10 cellular contexts compared by ENCODE assay signal in genomic region chr12:45232146-45232731, GRCh38. TPM values are rescaled to one million over a fixed set of nuclear protein-coding genes. Genes with fewer than 3 reads are reported as not detected.
DNase-seq lines count a peak whose midpoint lies in the region; ATAC-seq, FAIRE-seq and TF ChIP-seq lines count a peak whose summit lies in the region.
"Had no signal": no experiment of that assay in that cellular context is flagged by ENCODE, and none has a peak within 500 bp of the region (broad histone marks: within the 10 kb centered on the region; RNA-seq: fewer than 3 reads in every experiment).

No MANE protein-coding gene starts in this region.

- H3K27ac Mint-ChIP-seq in Caco-2 (ENCODE audit: unreplicated experiment) (peak overlapping the region; percentile 77), endodermal cell (peak overlapping the region; percentile 72)

- H3K9ac ChIP-seq in endodermal cell (ENCODE audit: extremely low read depth, low read length, poor library complexity, severe bottlenecking), result no peak overlapping the region

- TF ChIP-seq CTCF in Caco-2 (IDR thresholded peaks at IDR 0.05; ENCODE audit: insufficient read depth in 1 of 2, low read depth in 1 of 2, low read length in 1 of 2, severe bottlenecking in 1 of 2, unreplicated experiment in 1 of 2) (no peak), endodermal cell (conservative IDR thresholded peaks at IDR 0.05) (no peak), pancreas (IDR thresholded peaks at IDR 0.05) (no peak)

- no peaks in the 10 kb centered on the region; the same call in 1 of the 2 replicates for H3K36me3 ChIP-seq in Caco-2 (ENCODE audit: control insufficient read depth, insufficient read depth, low read length)
- peaks cover 12% of the 10 kb centered on the region for H3K36me3 ChIP-seq in endodermal cell (ENCODE audit: control insufficient read depth, insufficient read depth, low read length)
- H3K36me3 ChIP-seq in pancreas, result no peaks in the 10 kb centered on the region
- H3K36me3 ChIP-seq: HAP-1 had no signal

- H3K27me3 ChIP-seq in Caco-2 (replicated peaks; ENCODE audit: control insufficient read depth, insufficient read depth, low read length) (no peaks in the 10 kb centered on the region), endodermal cell (ENCODE audit: control insufficient read depth, insufficient read depth, low read length, poor library complexity, severe bottlenecking) (no peaks in the 10 kb centered on the region), pancreas (no peaks in the 10 kb centered on the region)

- H3K36me3 Mint-ChIP-seq in Caco-2 (ENCODE audit: insufficient read depth, unreplicated experiment) (peaks cover 52% of the 10 kb centered on the region), endodermal cell (ENCODE audit: low read depth) (peaks cover 18% of the 10 kb centered on the region)

- H3K4me1 ChIP-seq in Caco-2 (peaks cover 59% of the 10 kb centered on the region), endodermal cell (ENCODE audit: control insufficient read depth, insufficient read depth, low read length) (peaks cover 14% of the 10 kb centered on the region), pancreas (peaks cover 36 to 46% (median 45%) of the 10 kb centered on the region in 3 donors)

- H3K4me3 ChIP-seq in Caco-2 (ENCODE audit: low read depth, low read length) (no peak overlapping the region), endodermal cell (ENCODE audit: low read length) (no peak overlapping the region), pancreas (peak overlapping the region in 1 of 4 donors; percentile 1)
- H3K4me3 ChIP-seq: HAP-1 had no signal

- FAIRE-seq in pancreas (lab: Jason Lieb, UNC), result no peak

- ATAC-seq in pancreas, result peak; percentile 4 to 57 (median 43)
- no peak for ATAC-seq in GM21367 (IDR thresholded peaks at IDR 0.05; ENCODE audit: unreplicated experiment)
- no peak for ATAC-seq in HG03095 (IDR thresholded peaks at IDR 0.05; ENCODE audit: unreplicated experiment)
- no peak for ATAC-seq in HG02840 (IDR thresholded peaks at IDR 0.05; ENCODE audit: low FRiP score, unreplicated experiment)

- H3K4me3 Mint-ChIP-seq in Caco-2 (ENCODE audit: unreplicated experiment), result peak overlapping the region; percentile 45
- no peak overlapping the region for H3K4me3 Mint-ChIP-seq in endodermal cell

- WGBS in endodermal cell (ENCODE audit: insufficient coverage in 1 of 2, insufficient read length in 1 of 2), 2 experiments, result 60 to 73% methylated on average over 1 to 3 of the region's 3 CpGs
- WGBS in pancreas, 2 donors, result 38 to 39% methylated on average over 3 of the region's 3 CpGs

- no peak for DNase-seq in Caco-2
- DNase-seq in LHCN-M2 (ENCODE audit: low read depth), result peak; percentile 20
- no peak for DNase-seq in endodermal cell
- no peak for DNase-seq in pancreas
- DNase-seq in C1 segment of cervical spinal cord (lab: John Stamatoyannopoulos, UW), result no peak
- DNase-seq: activated CD8-positive, alpha-beta memory T cell treated with anti-CD3 and anti-CD28 coated beads, Interleukin-2, amount 50 U/mL, for 4 hours had no signal

- CTCF ChIA-PET in Caco-2 (lab: Charles Lee), result no interaction called here

- H3K4me1 Mint-ChIP-seq in Caco-2 (ENCODE audit: low read depth, unreplicated experiment) (peaks cover 56% of the 10 kb centered on the region), endodermal cell (peaks cover 44% of the 10 kb centered on the region)

- H3K9me3 Mint-ChIP-seq in Caco-2 (ENCODE audit: unreplicated experiment), result no peaks in the 10 kb centered on the region
- peaks cover 6% of the 10 kb centered on the region for H3K9me3 Mint-ChIP-seq in endodermal cell

- intact Hi-C loops in Caco-2 (cut with micrococcal nuclease; ENCODE audit: unreplicated experiment), result no loop called here
- intact Hi-C loops in pancreas (cut with DNase I), result no loop called here

- no peaks in the 10 kb centered on the region for H3K27me3 Mint-ChIP-seq in Caco-2 (ENCODE audit: insufficient read depth, unreplicated experiment)
- no peaks in the 10 kb centered on the region for H3K27me3 Mint-ChIP-seq in endodermal cell (ENCODE audit: insufficient read depth)

- H3K9me3 ChIP-seq in Caco-2, result no peaks in the 10 kb centered on the region
- H3K9me3 ChIP-seq in endodermal cell (ENCODE audit: control insufficient read depth, low read length), result no peaks in the 10 kb centered on the region
- H3K9me3 ChIP-seq in pancreas, result no peaks in the 10 kb centered on the region
- H3K9me3 ChIP-seq: HAP-1 had no signal

- no TSS peak for BruUV-seq in Caco-2 (replicated peaks; lab: Mats Ljungman, UMichigan)

- peak overlapping the region; percentile 72 for H3K27ac ChIP-seq in endodermal cell (ENCODE audit: low read depth, low read length)
- H3K27ac ChIP-seq in pancreas, result peak overlapping the region; percentile 2 to 86 (median 76)

- POLR2A ChIA-PET in Caco-2 (lab: Charles Lee), result interaction anchor here (1.4 kb wide), 1 partner anchor 17 kb away, joined by 3 read pairs; the partner anchor contains the start of gene ANO6

RNA-seq across cellular contexts. Expression of gene ANO6, which starts 16.3 kb away (rescaled TPM):
- total RNA-seq in Caco-2 (2022) (116 and 126 TPM in 2 replicates), LHCN-M2 (2014; rRNA removed) (49.4 and 50.0 TPM in 2 replicates), endodermal cell (10 to 100 TPM; 53.5 to 55.2 TPM), pancreas (10 to 100 TPM; 14.4 to 34.0 (median 22.6) TPM)
- polyA plus RNA-seq in LHCN-M2 (2012), result 16.7 TPM
- 30.0 TPM for polyA plus RNA-seq in endodermal cell (2013, experiment 1 of 2)
- 29.1 TPM for polyA plus RNA-seq in endodermal cell (2013, experiment 2 of 2)
- 1 to 10 TPM; 4.0 to 5.4 TPM for polyA plus RNA-seq in pancreas

Comparison
In these comparisons a context has a peak if more than half of its experiments do, and no peak if none do; other contexts are left out.
1. ATAC-seq: peak in pancreas (4 of 4); none in GM21367 (single experiment), HG03095 (single experiment) and HG02840 (single experiment).